8 cellular contexts compared by ENCODE assay signal in genomic region chr19:52369463-52370340, GRCh38.
DNase-seq lines count a peak whose midpoint lies in the region; ATAC-seq and TF ChIP-seq lines count a peak whose summit lies in the region.

Gene ZNF880 (plus strand): TSS chr19:52369923. CDS start chr19:52369966, 43 bp downstream.

- TF ChIP-seq CTCF in AG04449 (IDR thresholded peaks at IDR 0.05; ENCODE audit: insufficient read depth, low read length, missing control alignments), result no peak

- H3K4me3 ChIP-seq in AG04449 (ENCODE audit: low read depth, low read length), result peak within 1 kb of the TSS; percentile 84

- ATAC-seq in GM19395 (IDR thresholded peaks at IDR 0.05; ENCODE audit: unreplicated experiment), result peak; percentile 82
- ATAC-seq in GM18870 (IDR thresholded peaks at IDR 0.05; ENCODE audit: unreplicated experiment), result no peak

- CTCF ChIA-PET in AG04449 (lab: Yijun Ruan, JAX), result interaction anchor here (1.0 kb wide), 1 partner anchor 122 kb away, joined by 4 read pairs; no protein-coding TSS in a partner anchor

- POLR2A ChIA-PET in AG04449 (lab: Yijun Ruan, JAX), result no interaction called here

- peak; percentile 37 for DNase-seq in AG04449 (ENCODE audit: low read depth, low spot score)
- peak; percentile 98 for DNase-seq in NCI-H1436 (lab: John Stamatoyannopoulos, UW)
- peak; percentile 86 to 89 for DNase-seq in activated CD4-positive, alpha-beta T cell treated with anti-CD3 and anti-CD28 coated beads for 24 hours (ENCODE audit: low read depth in 2 of 2)
- peak; percentile 88 for DNase-seq in cerebellar cortex (ENCODE audit: low spot score)
- peak; percentile 92 for DNase-seq in iris pigment epithelial cell (ENCODE audit: low read depth)
- peak; percentile 87 for DNase-seq in stimulated activated CD4-positive, alpha-beta T cell treated with anti-CD3 and anti-CD28 coated beads, Interleukin-12 subunit alpha, Interleukin-12 subunit beta, amount 100 ng/mL, for 24 hours (ENCODE audit: low read depth in 2 of 2)

Comparison
In these comparisons a context has a peak if more than half of its experiments do, and no peak if none do; other contexts are left out.
1. DNase-seq: peak in every context shown above with its lines; median percentile 98 in NCI-H1436; 92 in iris pigment epithelial cell; 88 in cerebellar cortex; 88 in activated CD4-positive, alpha-beta T cell treated with anti-CD3 and anti-CD28 coated beads for 24 hours; 87 in stimulated activated CD4-positive, alpha-beta T cell treated with anti-CD3 and anti-CD28 coated beads, Interleukin-12 subunit alpha, Interleukin-12 subunit beta, amount 100 ng/mL, for 24 hours; 37 in AG04449.